In genomic region chr11:18668131-18668530, GRCh38 we compare ENCODE assay signal across 24 cellular contexts. TPM values are rescaled to one million over a fixed set of nuclear protein-coding genes. Genes with fewer than 3 reads are reported as not detected.
DNase-seq lines count a peak whose midpoint lies in the region; ATAC-seq and TF ChIP-seq lines count a peak whose summit lies in the region.
"Had no signal": no experiment of that assay in that cellular context is flagged by ENCODE, and none has a peak within 500 bp of the region (broad histone marks: within the 10 kb centered on the region; RNA-seq: fewer than 3 reads in every experiment).

No MANE protein-coding gene starts in this region.

- peaks cover 27% of the 10 kb centered on the region for H3K4me1 Mint-ChIP-seq in T-helper 1 cell treated with Interleukin-12 subunit alpha and Interleukin-12 subunit beta and Interleukin-4 antibody, amounts not matched to agents 30 μg/mL and 1 μg/mL, for 36 hours (ENCODE audit: low read depth)
- H3K4me1 Mint-ChIP-seq in endodermal cell: peaks cover 11% of the 10 kb centered on the region
- peaks cover 57% of the 10 kb centered on the region for H3K4me1 Mint-ChIP-seq in activated T-cell treated with anti-CD3 and anti-CD28 coated beads, Interleukin-2, amount 50 U/mL, for 24 hours (ENCODE audit: low read depth)

- H3K4me3 Mint-ChIP-seq in T-helper 1 cell treated with Interleukin-12 subunit alpha and Interleukin-12 subunit beta and Interleukin-4 antibody, amounts not matched to agents 30 μg/mL and 1 μg/mL, for 36 hours: no peak overlapping the region
- H3K4me3 Mint-ChIP-seq in endodermal cell: no peak overlapping the region
- no peak overlapping the region for H3K4me3 Mint-ChIP-seq in activated T-cell treated with anti-CD3 and anti-CD28 coated beads, Interleukin-2, amount 50 U/mL, for 24 hours

- no peak overlapping the region for H4K8ac ChIP-seq in trophoblast cell (ENCODE audit: low read depth, low read length)

- H4K12ac ChIP-seq in trophoblast cell (ENCODE audit: low read depth, low read length): no peak overlapping the region

- no peak overlapping the region for H2BK5ac ChIP-seq in trophoblast cell (ENCODE audit: low read depth, low read length, poor library complexity)

- peaks cover 5% of the 10 kb centered on the region for H3K27me3 Mint-ChIP-seq in T-helper 1 cell treated with Interleukin-12 subunit alpha and Interleukin-12 subunit beta and Interleukin-4 antibody, amounts not matched to agents 30 μg/mL and 1 μg/mL, for 36 hours (ENCODE audit: low read depth)
- peaks cover 5% of the 10 kb centered on the region for H3K27me3 Mint-ChIP-seq in endodermal cell (ENCODE audit: insufficient read depth)
- no peaks in the 10 kb centered on the region for H3K27me3 Mint-ChIP-seq in activated T-cell treated with anti-CD3 and anti-CD28 coated beads, Interleukin-2, amount 50 U/mL, for 24 hours

- peak overlapping the region; percentile 2 for H4K91ac ChIP-seq in trophoblast cell (ENCODE audit: low read depth, low read length)

- H3K23ac ChIP-seq in trophoblast cell (ENCODE audit: low read length): no peak overlapping the region

- WGBS in endodermal cell (ENCODE audit: insufficient coverage in 1 of 2, insufficient read length in 1 of 2), 2 experiments: 86 to 93% methylated on average over 4 of the region's 4 CpGs
- no CpG with 5 or more reads among the region's 4 CpGs for WGBS in trophoblast cell (ENCODE audit: extremely low coverage, insufficient coverage, insufficient read length)

- DNase-seq in T-helper 1 cell (no peak), RWPE2 (ENCODE audit: low spot score) (no peak), endodermal cell (no peak), trophoblast cell (no peak), NCI-H2029 (lab: John Stamatoyannopoulos, UW) (no peak), germinal center (ENCODE audit: low spot score) (no peak)
- no peak for DNase-seq in activated T-cell treated with anti-CD3 and anti-CD28 coated beads, Interleukin-2, amount 50 U/mL, for 24 hours
- DNase-seq: activated CD4-positive, alpha-beta T cell treated with anti-CD3 and anti-CD28 coated beads for 4 hours; activated gamma-delta T cell treated with Interleukin-2 at 50 U/mL for 16 hours; AML-193; effector CD8-positive, alpha-beta T cell; head of caudate nucleus; IMR-90; left ventricle myocardium inferior; MG63; mucosa of descending colon; NCI-H1436 treated with DMSO at 0.1 percent for 48 hours; NCI-H2171; NCI-H526; spleen; stimulated activated CD4-positive, alpha-beta T cell treated with anti-CD3 and anti-CD28 coated beads, Interleukin-4, amount 100 ng/mL, for 4 hours had no signal

- TF ChIP-seq CTCF in RWPE2 (IDR thresholded peaks at IDR 0.05; ENCODE audit: poor library complexity, severe bottlenecking) (no peak), endodermal cell (conservative IDR thresholded peaks at IDR 0.05) (no peak)

- no peak overlapping the region for H3K4ac ChIP-seq in trophoblast cell (ENCODE audit: low read depth, low read length)

- no peak overlapping the region for H2AK5ac ChIP-seq in trophoblast cell (ENCODE audit: low read length)

- no peak overlapping the region for H3K14ac ChIP-seq in trophoblast cell (ENCODE audit: low read length)

- H3K27me3 ChIP-seq in RWPE2 (ENCODE audit: insufficient read depth, poor library complexity, severe bottlenecking) (no peaks in the 10 kb centered on the region), endodermal cell (ENCODE audit: control insufficient read depth, insufficient read depth, low read length, poor library complexity, severe bottlenecking) (no peaks in the 10 kb centered on the region), trophoblast cell (ENCODE audit: insufficient read depth, low read length) (no peaks in the 10 kb centered on the region)
- H3K27me3 ChIP-seq: MG63, neutrophil, spleen had no signal

- H3K4me2 ChIP-seq in trophoblast cell (ENCODE audit: low read length): no peak overlapping the region

- peak overlapping the region; percentile 65 for H2BK12ac ChIP-seq in trophoblast cell (ENCODE audit: low read length)

- no peak overlapping the region for H2BK120ac ChIP-seq in trophoblast cell (ENCODE audit: insufficient read depth, low read length, poor library complexity)

- peak overlapping the region; percentile 52 for H3K27ac Mint-ChIP-seq in T-helper 1 cell treated with Interleukin-12 subunit alpha and Interleukin-12 subunit beta and Interleukin-4 antibody, amounts not matched to agents 30 μg/mL and 1 μg/mL, for 36 hours
- peak overlapping the region; percentile 64 for H3K27ac Mint-ChIP-seq in endodermal cell
- H3K27ac Mint-ChIP-seq in activated T-cell treated with anti-CD3 and anti-CD28 coated beads, Interleukin-2, amount 50 U/mL, for 24 hours: no peak overlapping the region

- H3K4me1 ChIP-seq in RWPE2 (ENCODE audit: insufficient read depth, poor library complexity, severe bottlenecking) (peaks cover 15% of the 10 kb centered on the region), endodermal cell (ENCODE audit: control insufficient read depth, insufficient read depth, low read length) (no peaks in the 10 kb centered on the region), trophoblast cell (ENCODE audit: control insufficient read depth in 1 of 2, insufficient read depth in 2 of 2, low read length in 2 of 2) (peaks cover 6 to 10% of the 10 kb centered on the region in 2 experiments)
- H3K4me1 ChIP-seq: left ventricle myocardium inferior had no signal

- peaks cover 8% of the 10 kb centered on the region for H3K79me1 ChIP-seq in trophoblast cell (ENCODE audit: low read length)

- H3K79me2 ChIP-seq in trophoblast cell (ENCODE audit: control insufficient read depth, insufficient read depth, low read length, poor library complexity): no peaks in the 10 kb centered on the region

- no peak for ATAC-seq in RWPE2 (ENCODE audit: low read depth)
- ATAC-seq: mucosa of descending colon, Right ventricle myocardium inferior had no signal

- no peak overlapping the region for H3K4me3 ChIP-seq in RWPE2 (ENCODE audit: severe bottlenecking)
- H3K4me3 ChIP-seq in endodermal cell (ENCODE audit: low read length): no peak overlapping the region
- H3K4me3 ChIP-seq in trophoblast cell (ENCODE audit: low read depth, low read length): no peak overlapping the region
- H3K4me3 ChIP-seq: left ventricle myocardium inferior, MG63, mucosa of descending colon, spleen had no signal

- no peaks in the 10 kb centered on the region for H3K9me3 Mint-ChIP-seq in T-helper 1 cell treated with Interleukin-12 subunit alpha and Interleukin-12 subunit beta and Interleukin-4 antibody, amounts not matched to agents 30 μg/mL and 1 μg/mL, for 36 hours
- H3K9me3 Mint-ChIP-seq in endodermal cell: no peaks in the 10 kb centered on the region
- H3K9me3 Mint-ChIP-seq in activated T-cell treated with anti-CD3 and anti-CD28 coated beads, Interleukin-2, amount 50 U/mL, for 24 hours: no peaks in the 10 kb centered on the region

- H3K36me3 Mint-ChIP-seq in T-helper 1 cell treated with Interleukin-12 subunit alpha and Interleukin-12 subunit beta and Interleukin-4 antibody, amounts not matched to agents 30 μg/mL and 1 μg/mL, for 36 hours (ENCODE audit: low read depth): no peaks in the 10 kb centered on the region
- no peaks in the 10 kb centered on the region for H3K36me3 Mint-ChIP-seq in endodermal cell (ENCODE audit: low read depth)
- H3K36me3 Mint-ChIP-seq in activated T-cell treated with anti-CD3 and anti-CD28 coated beads, Interleukin-2, amount 50 U/mL, for 24 hours (ENCODE audit: low read depth): no peaks in the 10 kb centered on the region

- H2AFZ ChIP-seq in trophoblast cell (ENCODE audit: insufficient read depth, low read length, poor library complexity): no peak overlapping the region

- no peak overlapping the region for H3K18ac ChIP-seq in trophoblast cell (ENCODE audit: low read length)

- H3K36me3 ChIP-seq in RWPE2 (ENCODE audit: low read depth): no peaks in the 10 kb centered on the region
- H3K36me3 ChIP-seq in endodermal cell (ENCODE audit: control insufficient read depth, insufficient read depth, low read length): no peaks in the 10 kb centered on the region
- no peaks in the 10 kb centered on the region for H3K36me3 ChIP-seq in trophoblast cell (ENCODE audit: control insufficient read depth in 1 of 2, insufficient read depth in 2 of 2, low read length in 2 of 2)
- H3K36me3 ChIP-seq: left ventricle myocardium inferior, MG63, neutrophil, spleen had no signal

- H3K9me3 ChIP-seq in RWPE2 (ENCODE audit: severe bottlenecking): no peaks in the 10 kb centered on the region
- H3K9me3 ChIP-seq in endodermal cell (ENCODE audit: control insufficient read depth, low read length): no peaks in the 10 kb centered on the region
- no peaks in the 10 kb centered on the region for H3K9me3 ChIP-seq in trophoblast cell (ENCODE audit: insufficient read depth, low read depth, low read length)
- H3K9me3 ChIP-seq: left ventricle myocardium inferior, MG63, mucosa of descending colon, neutrophil, spleen had no signal

- H3K9ac ChIP-seq in endodermal cell (ENCODE audit: extremely low read depth, low read length, poor library complexity, severe bottlenecking): no peak overlapping the region
- no peak overlapping the region for H3K9ac ChIP-seq in trophoblast cell (ENCODE audit: low read length)

- H3K27ac ChIP-seq in RWPE2 (ENCODE audit: poor library complexity, severe bottlenecking): peak overlapping the region; percentile 66
- H3K27ac ChIP-seq in endodermal cell (ENCODE audit: low read depth, low read length): no peak overlapping the region
- no peak overlapping the region for H3K27ac ChIP-seq in trophoblast cell (ENCODE audit: low read depth, low read length)
- H3K27ac ChIP-seq: left ventricle myocardium inferior, neutrophil, spleen had no signal

RNA-seq across cellular contexts. Expression of gene TMEM86A, which starts 30.4 kb away (rescaled TPM):
- total RNA-seq in endodermal cell: 1 to 10 TPM; 6.2 to 6.9 TPM
- 2.0 TPM for polyA plus RNA-seq in endodermal cell (2013, experiment 1 of 2)
- 2.1 TPM for polyA plus RNA-seq in endodermal cell (2013, experiment 2 of 2)
- polyA plus RNA-seq in trophoblast cell (2013): 1.2 and 1.6 TPM in 2 replicates

RNA-seq across cellular contexts. Expression of gene SPTY2D1, which starts 34.0 kb away (rescaled TPM):
- total RNA-seq in endodermal cell: 10 to 100 TPM; 19.3 to 22.9 TPM
- polyA plus RNA-seq in endodermal cell (2013, experiment 1 of 2): 12.4 TPM
- polyA plus RNA-seq in endodermal cell (2013, experiment 2 of 2): 15.0 TPM
- polyA plus RNA-seq in trophoblast cell (2013): 34.7 TPM in 2 replicates

RNA-seq across cellular contexts. Expression of gene IGSF22, which starts 57.9 kb away (rescaled TPM):
- 1 to 10 TPM in 1 of 2 donors, under 1 TPM in 1; 0.22 to 1.6 TPM for total RNA-seq in endodermal cell
- polyA plus RNA-seq in endodermal cell (2013, experiment 1 of 2): not detected
- not detected for polyA plus RNA-seq in endodermal cell (2013, experiment 2 of 2)
- 0.01 TPM in 2 replicates for polyA plus RNA-seq in trophoblast cell (2013)
- total RNA-seq: IMR-90 had no signal
- polyA plus RNA-seq: IMR-90 had no signal
